In the genomic region with DNA sequence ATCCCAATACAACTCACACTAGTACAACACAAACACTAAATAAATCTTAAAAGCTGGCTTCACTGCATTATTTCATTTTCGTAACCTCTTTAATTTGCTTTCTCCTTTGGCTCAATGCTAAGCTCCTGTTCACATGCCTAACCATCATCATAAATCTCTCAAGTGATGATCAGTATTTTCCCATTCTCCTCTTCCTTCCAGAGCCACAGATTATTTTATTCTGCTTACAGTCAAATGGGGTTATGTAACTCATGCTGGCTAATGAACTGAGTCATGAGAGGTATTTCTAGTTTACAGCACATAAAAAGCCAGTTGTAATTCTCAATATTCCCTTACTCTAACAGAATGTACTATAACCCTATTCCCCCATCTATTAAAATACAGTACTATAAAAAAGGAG, we compare ENCODE assay signal across 3 cellular contexts.
TF ChIP-seq lines count a peak whose summit lies in the region.

No MANE protein-coding gene starts in this region.

TF ChIP-seq in SK-N-SH treated with all-trans-retinoic acid at 6 μM for 48 hours, 23 proteins besides CTCF, POLR2A, EP300 and RAD21:
- TF ChIP-seq, protein P1, sequence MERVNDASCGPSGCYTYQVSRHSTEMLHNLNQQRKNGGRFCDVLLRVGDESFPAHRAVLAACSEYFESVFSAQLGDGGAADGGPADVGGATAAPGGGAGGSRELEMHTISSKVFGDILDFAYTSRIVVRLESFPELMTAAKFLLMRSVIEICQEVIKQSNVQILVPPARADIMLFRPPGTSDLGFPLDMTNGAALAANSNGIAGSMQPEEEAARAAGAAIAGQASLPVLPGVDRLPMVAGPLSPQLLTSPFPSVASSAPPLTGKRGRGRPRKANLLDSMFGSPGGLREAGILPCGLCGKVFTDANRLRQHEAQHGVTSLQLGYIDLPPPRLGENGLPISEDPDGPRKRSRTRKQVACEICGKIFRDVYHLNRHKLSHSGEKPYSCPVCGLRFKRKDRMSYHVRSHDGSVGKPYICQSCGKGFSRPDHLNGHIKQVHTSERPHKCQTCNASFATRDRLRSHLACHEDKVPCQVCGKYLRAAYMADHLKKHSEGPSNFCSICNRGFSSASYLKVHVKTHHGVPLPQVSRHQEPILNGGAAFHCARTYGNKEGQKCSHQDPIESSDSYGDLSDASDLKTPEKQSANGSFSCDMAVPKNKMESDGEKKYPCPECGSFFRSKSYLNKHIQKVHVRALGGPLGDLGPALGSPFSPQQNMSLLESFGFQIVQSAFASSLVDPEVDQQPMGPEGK (CRISPR knock-in tag; IDR thresholded peaks at IDR 0.05; ENCODE audit: borderline replicate concordance) = no peak
- no peak for TF ChIP-seq SNAI2 (CRISPR knock-in tag; IDR thresholded peaks at IDR 0.05)
- TF ChIP-seq ESRRG (CRISPR knock-in tag; IDR thresholded peaks at IDR 0.05) = no peak
- TF ChIP-seq ISL1 (CRISPR knock-in tag; IDR thresholded peaks at IDR 0.05) = peak; percentile 54
- TF ChIP-seq TCF4 (CRISPR knock-in tag; IDR thresholded peaks at IDR 0.05; ENCODE audit: borderline replicate concordance) = no peak
- no peak for TF ChIP-seq ZNF565 (CRISPR knock-in tag; conservative IDR thresholded peaks at IDR 0.05; ENCODE audit: low read depth)
- peak; percentile 19; the same call in 1 of the 2 replicates for TF ChIP-seq ZC3H10 (CRISPR knock-in tag; IDR thresholded peaks at IDR 0.05)
TF ChIP-seq in SK-N-SH treated with all-trans-retinoic acid at 6 μM for 48 hours: peak in this region for 2.

TF ChIP-seq in SK-N-SH, 30 proteins besides CTCF, POLR2A, EP300 and RAD21 (continued from another document):
- TF ChIP-seq, protein P2, sequence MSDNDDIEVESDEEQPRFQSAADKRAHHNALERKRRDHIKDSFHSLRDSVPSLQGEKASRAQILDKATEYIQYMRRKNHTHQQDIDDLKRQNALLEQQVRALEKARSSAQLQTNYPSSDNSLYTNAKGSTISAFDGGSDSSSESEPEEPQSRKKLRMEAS (IDR thresholded peaks at IDR 0.05; ENCODE audit: low read depth) = no peak
- TF ChIP-seq, protein P3, sequence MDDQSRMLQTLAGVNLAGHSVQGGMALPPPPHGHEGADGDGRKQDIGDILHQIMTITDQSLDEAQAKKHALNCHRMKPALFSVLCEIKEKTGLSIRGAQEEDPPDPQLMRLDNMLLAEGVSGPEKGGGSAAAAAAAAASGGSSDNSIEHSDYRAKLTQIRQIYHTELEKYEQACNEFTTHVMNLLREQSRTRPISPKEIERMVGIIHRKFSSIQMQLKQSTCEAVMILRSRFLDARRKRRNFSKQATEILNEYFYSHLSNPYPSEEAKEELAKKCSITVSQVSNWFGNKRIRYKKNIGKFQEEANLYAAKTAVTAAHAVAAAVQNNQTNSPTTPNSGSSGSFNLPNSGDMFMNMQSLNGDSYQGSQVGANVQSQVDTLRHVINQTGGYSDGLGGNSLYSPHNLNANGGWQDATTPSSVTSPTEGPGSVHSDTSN (IDR thresholded peaks at IDR 0.05) = no peak
- TF ChIP-seq SMC3 (IDR thresholded peaks at IDR 0.05; ENCODE audit: low read depth, low read length) = no peak
- TF ChIP-seq YY1 (IDR thresholded peaks at IDR 0.05; ENCODE audit: low read depth) = no peak
- no peak for TF ChIP-seq RCOR1 (IDR thresholded peaks at IDR 0.05; ENCODE audit: low read length)

TF ChIP-seq in WTC11, 78 proteins besides CTCF, POLR2A, EP300 and RAD21 (continued from another document):
- TF ChIP-seq, protein P4, sequence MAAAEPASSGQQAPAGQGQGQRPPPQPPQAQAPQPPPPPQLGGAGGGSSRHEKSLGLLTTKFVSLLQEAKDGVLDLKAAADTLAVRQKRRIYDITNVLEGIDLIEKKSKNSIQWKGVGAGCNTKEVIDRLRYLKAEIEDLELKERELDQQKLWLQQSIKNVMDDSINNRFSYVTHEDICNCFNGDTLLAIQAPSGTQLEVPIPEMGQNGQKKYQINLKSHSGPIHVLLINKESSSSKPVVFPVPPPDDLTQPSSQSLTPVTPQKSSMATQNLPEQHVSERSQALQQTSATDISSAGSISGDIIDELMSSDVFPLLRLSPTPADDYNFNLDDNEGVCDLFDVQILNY (CRISPR knock-in tag; IDR thresholded peaks at IDR 0.05) = no peak
- TF ChIP-seq NR1H2 (CRISPR knock-in tag; IDR thresholded peaks at IDR 0.05) = no peak
- TF ChIP-seq ATF1 (CRISPR knock-in tag; IDR thresholded peaks at IDR 0.05) = no peak
- TF ChIP-seq, protein P5, sequence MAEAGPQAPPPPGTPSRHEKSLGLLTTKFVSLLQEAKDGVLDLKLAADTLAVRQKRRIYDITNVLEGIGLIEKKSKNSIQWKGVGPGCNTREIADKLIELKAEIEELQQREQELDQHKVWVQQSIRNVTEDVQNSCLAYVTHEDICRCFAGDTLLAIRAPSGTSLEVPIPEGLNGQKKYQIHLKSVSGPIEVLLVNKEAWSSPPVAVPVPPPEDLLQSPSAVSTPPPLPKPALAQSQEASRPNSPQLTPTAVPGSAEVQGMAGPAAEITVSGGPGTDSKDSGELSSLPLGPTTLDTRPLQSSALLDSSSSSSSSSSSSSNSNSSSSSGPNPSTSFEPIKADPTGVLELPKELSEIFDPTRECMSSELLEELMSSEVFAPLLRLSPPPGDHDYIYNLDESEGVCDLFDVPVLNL (CRISPR knock-in tag; IDR thresholded peaks at IDR 0.05; ENCODE audit: borderline replicate concordance, low read depth) = no peak
- TF ChIP-seq, protein P6, sequence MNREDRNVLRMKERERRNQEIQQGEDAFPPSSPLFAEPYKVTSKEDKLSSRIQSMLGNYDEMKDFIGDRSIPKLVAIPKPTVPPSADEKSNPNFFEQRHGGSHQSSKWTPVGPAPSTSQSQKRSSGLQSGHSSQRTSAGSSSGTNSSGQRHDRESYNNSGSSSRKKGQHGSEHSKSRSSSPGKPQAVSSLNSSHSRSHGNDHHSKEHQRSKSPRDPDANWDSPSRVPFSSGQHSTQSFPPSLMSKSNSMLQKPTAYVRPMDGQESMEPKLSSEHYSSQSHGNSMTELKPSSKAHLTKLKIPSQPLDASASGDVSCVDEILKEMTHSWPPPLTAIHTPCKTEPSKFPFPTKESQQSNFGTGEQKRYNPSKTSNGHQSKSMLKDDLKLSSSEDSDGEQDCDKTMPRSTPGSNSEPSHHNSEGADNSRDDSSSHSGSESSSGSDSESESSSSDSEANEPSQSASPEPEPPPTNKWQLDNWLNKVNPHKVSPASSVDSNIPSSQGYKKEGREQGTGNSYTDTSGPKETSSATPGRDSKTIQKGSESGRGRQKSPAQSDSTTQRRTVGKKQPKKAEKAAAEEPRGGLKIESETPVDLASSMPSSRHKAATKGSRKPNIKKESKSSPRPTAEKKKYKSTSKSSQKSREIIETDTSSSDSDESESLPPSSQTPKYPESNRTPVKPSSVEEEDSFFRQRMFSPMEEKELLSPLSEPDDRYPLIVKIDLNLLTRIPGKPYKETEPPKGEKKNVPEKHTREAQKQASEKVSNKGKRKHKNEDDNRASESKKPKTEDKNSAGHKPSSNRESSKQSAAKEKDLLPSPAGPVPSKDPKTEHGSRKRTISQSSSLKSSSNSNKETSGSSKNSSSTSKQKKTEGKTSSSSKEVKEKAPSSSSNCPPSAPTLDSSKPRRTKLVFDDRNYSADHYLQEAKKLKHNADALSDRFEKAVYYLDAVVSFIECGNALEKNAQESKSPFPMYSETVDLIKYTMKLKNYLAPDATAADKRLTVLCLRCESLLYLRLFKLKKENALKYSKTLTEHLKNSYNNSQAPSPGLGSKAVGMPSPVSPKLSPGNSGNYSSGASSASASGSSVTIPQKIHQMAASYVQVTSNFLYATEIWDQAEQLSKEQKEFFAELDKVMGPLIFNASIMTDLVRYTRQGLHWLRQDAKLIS (CRISPR knock-in tag; IDR thresholded peaks at IDR 0.05; ENCODE audit: borderline replicate concordance) = no peak
- TF ChIP-seq, protein P7, sequence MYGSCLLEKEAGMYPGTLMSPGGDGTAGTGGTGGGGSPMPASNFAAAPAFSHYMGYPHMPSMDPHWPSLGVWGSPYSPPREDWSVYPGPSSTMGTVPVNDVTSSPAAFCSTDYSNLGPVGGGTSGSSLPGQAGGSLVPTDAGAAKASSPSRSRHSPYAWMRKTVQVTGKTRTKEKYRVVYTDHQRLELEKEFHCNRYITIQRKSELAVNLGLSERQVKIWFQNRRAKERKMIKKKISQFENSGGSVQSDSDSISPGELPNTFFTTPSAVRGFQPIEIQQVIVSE (CRISPR knock-in tag; IDR thresholded peaks at IDR 0.05; ENCODE audit: borderline replicate concordance) = no peak
- TF ChIP-seq TEAD1 (CRISPR knock-in tag; IDR thresholded peaks at IDR 0.05) = no peak
- TF ChIP-seq JAZF1 (CRISPR knock-in tag; IDR thresholded peaks at IDR 0.05) = no peak
- TF ChIP-seq NR2C2 (CRISPR knock-in tag; IDR thresholded peaks at IDR 0.05) = no peak
- TF ChIP-seq ZNF121 (CRISPR knock-in tag; IDR thresholded peaks at IDR 0.05) = no peak
- TF ChIP-seq FOXJ3 (CRISPR knock-in tag; IDR thresholded peaks at IDR 0.05; ENCODE audit: borderline replicate concordance) = no peak
- TF ChIP-seq, protein P8, sequence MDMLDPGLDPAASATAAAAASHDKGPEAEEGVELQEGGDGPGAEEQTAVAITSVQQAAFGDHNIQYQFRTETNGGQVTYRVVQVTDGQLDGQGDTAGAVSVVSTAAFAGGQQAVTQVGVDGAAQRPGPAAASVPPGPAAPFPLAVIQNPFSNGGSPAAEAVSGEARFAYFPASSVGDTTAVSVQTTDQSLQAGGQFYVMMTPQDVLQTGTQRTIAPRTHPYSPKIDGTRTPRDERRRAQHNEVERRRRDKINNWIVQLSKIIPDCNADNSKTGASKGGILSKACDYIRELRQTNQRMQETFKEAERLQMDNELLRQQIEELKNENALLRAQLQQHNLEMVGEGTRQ (CRISPR knock-in tag; IDR thresholded peaks at IDR 0.05) = no peak
- TF ChIP-seq, protein P9, sequence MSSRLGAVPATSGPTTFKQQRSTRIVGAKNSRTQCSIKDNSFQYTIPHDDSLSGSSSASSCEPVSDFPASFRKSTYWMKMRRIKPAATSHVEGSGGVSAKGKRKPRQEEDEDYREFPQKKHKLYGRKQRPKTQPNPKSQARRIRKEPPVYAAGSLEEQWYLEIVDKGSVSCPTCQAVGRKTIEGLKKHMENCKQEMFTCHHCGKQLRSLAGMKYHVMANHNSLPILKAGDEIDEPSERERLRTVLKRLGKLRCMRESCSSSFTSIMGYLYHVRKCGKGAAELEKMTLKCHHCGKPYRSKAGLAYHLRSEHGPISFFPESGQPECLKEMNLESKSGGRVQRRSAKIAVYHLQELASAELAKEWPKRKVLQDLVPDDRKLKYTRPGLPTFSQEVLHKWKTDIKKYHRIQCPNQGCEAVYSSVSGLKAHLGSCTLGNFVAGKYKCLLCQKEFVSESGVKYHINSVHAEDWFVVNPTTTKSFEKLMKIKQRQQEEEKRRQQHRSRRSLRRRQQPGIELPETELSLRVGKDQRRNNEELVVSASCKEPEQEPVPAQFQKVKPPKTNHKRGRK (CRISPR knock-in tag; IDR thresholded peaks at IDR 0.05; ENCODE audit: borderline replicate concordance) = no peak
